Comparison of ENCODE assay signal across 10 cellular contexts in genomic region chr11:62024975-62025374, GRCh38. TPM values are rescaled to one million over a fixed set of nuclear protein-coding genes. Genes with fewer than 3 reads are reported as not detected.
DNase-seq lines count a peak whose midpoint lies in the region; ATAC-seq and TF ChIP-seq lines count a peak whose summit lies in the region.
"Had no signal": no experiment of that assay in that cellular context is flagged by ENCODE, and none has a peak within 500 bp of the region (broad histone marks: within the 10 kb centered on the region; RNA-seq: fewer than 3 reads in every experiment).

No MANE protein-coding gene starts in this region.

- H3K9ac ChIP-seq in skeletal muscle tissue (ENCODE audit: low read depth in 1 of 3, low read length in 3 of 3) = no peak overlapping the region

- CTCF ChIA-PET in RWPE1 (lab: Yijun Ruan, JAX) = interaction anchor here (0.6 to 0.9 kb wide), 2 partner anchors 17 to 39 kb away, joined by 3 to 4 read pairs; no protein-coding TSS in a partner anchor

- POLR2A ChIA-PET in RWPE1 (lab: Yijun Ruan, JAX; ENCODE audit: low non-redundant PET) = no interaction called here

- no peaks in the 10 kb centered on the region for H3K27me3 ChIP-seq in skeletal muscle tissue (ENCODE audit: control insufficient read depth in 3 of 3, insufficient read depth in 3 of 3, low read length in 3 of 3)

- no peak for TF ChIP-seq CTCF in RWPE1 (conservative IDR thresholded peaks at IDR 0.05; ENCODE audit: low read depth)

- H3K4me3 ChIP-seq in skeletal muscle tissue (ENCODE audit: low read length in 3 of 3) = no peak overlapping the region

- peak; percentile 6 for ATAC-seq in GM21737 (IDR thresholded peaks at IDR 0.05; ENCODE audit: unreplicated experiment)
- ATAC-seq in GM19023 (IDR thresholded peaks at IDR 0.05; ENCODE audit: unreplicated experiment) = no peak
- ATAC-seq in GM18870 (IDR thresholded peaks at IDR 0.05; ENCODE audit: unreplicated experiment) = no peak

- peaks cover 0 to 4% (median 0%) of the 10 kb centered on the region in 3 donors for H3K9me3 ChIP-seq in skeletal muscle tissue (ENCODE audit: control insufficient read depth in 3 of 3, low read length in 3 of 3)

- H3K36me3 ChIP-seq in skeletal muscle tissue (ENCODE audit: control insufficient read depth in 3 of 3, insufficient read depth in 3 of 3, low read length in 3 of 3) = no peaks in the 10 kb centered on the region

- H3K27ac ChIP-seq in RWPE1 (peak overlapping the region; percentile 90), skeletal muscle tissue (ENCODE audit: low read depth, low read length) (peak overlapping the region; percentile 73)

- no peak for DNase-seq in RWPE1 (ENCODE audit: low spot score)
- peak; percentile 72 to 82 for DNase-seq in erythroblast (lab: John Stamatoyannopoulos, UW)
- no peak for DNase-seq in stimulated activated CD4-positive, alpha-beta T cell treated with anti-CD3 and anti-CD28 coated beads, Interleukin-1b, Interleukin-23, amount 100 ng/mL, for 48 hours
- DNase-seq in ureter (ENCODE audit: low spot score) = no peak
- DNase-seq: NCI-H187, T1000 had no signal

- no peaks in the 10 kb centered on the region for H3K4me1 ChIP-seq in skeletal muscle tissue (ENCODE audit: control insufficient read depth in 3 of 3, insufficient read depth in 3 of 3, low read length in 3 of 3)

- TF ChIP-seq POLR2A in erythroblast (IDR thresholded peaks at IDR 0.05; ENCODE audit: low read length) = no peak

RNA-seq across cellular contexts. Expression of gene FTH1, which starts 57.5 kb away (rescaled TPM):
- total RNA-seq in skeletal muscle tissue (276 TPM), ureter (2,368 TPM)

Comparison
In these comparisons a context has a peak if more than half of its experiments do, and no peak if none do; other contexts are left out.
1. DNase-seq: peak in erythroblast (2 of 2); none in RWPE1 (single experiment), stimulated activated CD4-positive, alpha-beta T cell treated with anti-CD3 and anti-CD28 coated beads, Interleukin-1b, Interleukin-23, amount 100 ng/mL, for 48 hours (single experiment) and ureter (single experiment).